Comparison of ENCODE assay signal across 20 cellular contexts in the genomic region with DNA sequence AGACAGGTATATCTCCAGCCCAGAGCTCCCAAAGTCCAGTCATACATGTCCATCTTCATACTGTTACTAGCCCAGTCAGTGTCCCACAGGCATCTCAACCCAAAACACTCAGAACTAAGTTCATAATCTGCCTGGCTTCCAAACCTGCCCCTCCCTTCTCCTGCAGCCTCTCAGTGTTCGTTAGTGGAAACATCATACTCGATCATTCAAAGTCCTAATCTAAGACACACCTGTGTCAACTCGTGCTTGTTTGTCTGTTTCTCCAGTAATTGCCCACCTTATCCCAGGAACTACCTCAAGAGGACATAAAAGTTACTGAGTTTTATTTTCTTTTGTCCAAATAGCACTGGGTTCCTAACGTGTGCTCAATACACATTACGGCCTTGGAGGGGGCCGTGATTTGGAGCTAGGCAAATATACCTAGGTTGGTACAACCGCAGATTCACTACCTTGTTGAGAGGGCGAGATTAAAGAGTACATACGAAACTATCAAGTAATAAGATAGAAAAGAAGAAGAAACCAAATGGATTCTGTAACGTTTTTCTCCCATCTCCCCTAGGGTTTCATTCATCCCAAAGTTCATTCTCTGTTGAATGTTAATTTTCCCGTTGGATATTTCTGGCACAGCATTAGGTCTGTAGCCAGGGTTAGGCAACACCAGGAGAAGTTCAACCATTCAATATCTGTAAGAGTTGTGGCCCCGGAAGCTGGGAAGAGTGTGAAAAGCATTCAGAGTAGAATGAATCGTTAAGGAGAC. TPM values are rescaled to one million over a fixed set of nuclear protein-coding genes. Genes with fewer than 3 reads are reported as not detected.
"Had no signal": no experiment of that assay in that cellular context is flagged by ENCODE, and none has a peak within 500 bp of the region (broad histone marks: within the 10 kb centered on the region; RNA-seq: fewer than 3 reads in every experiment).

No MANE protein-coding gene starts in this region.

- DNase-seq: activated naive CD4-positive, alpha-beta T cell treated with anti-CD3 and anti-CD28 coated beads, Interleukin-2, amount 10 ng/mL, durations not matched to agents 7 days and 5 days; adrenal gland; central memory CD4-positive, alpha-beta T cell; cortex of kidney; effector memory CD4-positive, alpha-beta T cell; heart left ventricle; islet precursor cell; naive thymus-derived CD4-positive, alpha-beta T cell; sigmoid colon; stimulated activated CD4-positive, alpha-beta T cell treated with anti-CD3 and anti-CD28 coated beads, Interleukin-12 subunit alpha, Interleukin-12 subunit beta, amount 100 ng/mL, for 4 hours; stimulated activated naive CD4-positive, alpha-beta T cell treated with Interleukin-2 at 50 U/mL for 16 hours had no signal

- H3K4me3 ChIP-seq: adrenal gland, heart left ventricle, sigmoid colon, suprapubic skin had no signal

- FAIRE-seq: frontal cortex had no signal

- H3K27ac ChIP-seq: adrenal gland, heart left ventricle, suprapubic skin had no signal

- H3K27me3 ChIP-seq: adrenal gland, heart left ventricle, sigmoid colon, suprapubic skin had no signal

- ATAC-seq: activated CD4-positive, CD25-positive, alpha-beta regulatory T cell treated with anti-CD3 and anti-CD28 coated beads, Interleukin-2, amount 50 U/mL, for 24 hours; heart left ventricle; naive thymus-derived CD4-positive, alpha-beta T cell had no signal

- H3K36me3 ChIP-seq: adrenal gland, heart left ventricle, sigmoid colon, suprapubic skin had no signal

- H3K9me3 ChIP-seq: adrenal gland, heart left ventricle, sigmoid colon, suprapubic skin had no signal

RNA-seq across cellular contexts. Expression of a gene that starts 3.1 kb away (rescaled TPM):
- total RNA-seq: activated T-helper 2 cell treated with anti-CD3 and anti-CD28 coated beads, Interferon-gamma antibody, Interleukin-2, Interleukin-4, amounts not matched to agents 10 μg/mL and 5 μg/mL and 100 μg/mL, durations not matched to agents 14 hours and 24 hours and 36 hours; adrenal gland; fibroblast of lung; frontal cortex; heart left ventricle; lower leg skin; mesothelial cell of epicardium; naive thymus-derived CD4-positive, alpha-beta T cell; pulmonary artery endothelial cell; sigmoid colon; suprapubic skin; ureter had no signal
- polyA plus RNA-seq: adrenal gland; fibroblast of lung; heart left ventricle; naive thymus-derived CD4-positive, alpha-beta T cell; sigmoid colon had no signal

RNA-seq across cellular contexts. Expression of a gene that starts 18.6 kb away (rescaled TPM):
- total RNA-seq: activated T-helper 2 cell treated with anti-CD3 and anti-CD28 coated beads, Interferon-gamma antibody, Interleukin-2, Interleukin-4, amounts not matched to agents 10 μg/mL and 5 μg/mL and 100 μg/mL, durations not matched to agents 14 hours and 24 hours and 36 hours; fibroblast of lung; frontal cortex; heart left ventricle; naive thymus-derived CD4-positive, alpha-beta T cell; pulmonary artery endothelial cell; sigmoid colon had no signal
- polyA plus RNA-seq: fibroblast of lung; naive thymus-derived CD4-positive, alpha-beta T cell had no signal

RNA-seq across cellular contexts. Expression of a gene that starts 26.2 kb away (rescaled TPM):
- total RNA-seq: activated T-helper 2 cell treated with anti-CD3 and anti-CD28 coated beads, Interferon-gamma antibody, Interleukin-2, Interleukin-4, amounts not matched to agents 10 μg/mL and 5 μg/mL and 100 μg/mL, durations not matched to agents 14 hours and 24 hours and 36 hours; fibroblast of lung; frontal cortex; heart left ventricle; lower leg skin; mesothelial cell of epicardium; naive thymus-derived CD4-positive, alpha-beta T cell; pulmonary artery endothelial cell; sigmoid colon; ureter had no signal
- polyA plus RNA-seq: fibroblast of lung; heart left ventricle; naive thymus-derived CD4-positive, alpha-beta T cell; sigmoid colon had no signal

RNA-seq across cellular contexts. Expression of a gene that starts 30.8 kb away (rescaled TPM):
- total RNA-seq: activated T-helper 2 cell treated with anti-CD3 and anti-CD28 coated beads, Interferon-gamma antibody, Interleukin-2, Interleukin-4, amounts not matched to agents 10 μg/mL and 5 μg/mL and 100 μg/mL, durations not matched to agents 14 hours and 24 hours and 36 hours; fibroblast of lung; frontal cortex; mesothelial cell of epicardium; naive thymus-derived CD4-positive, alpha-beta T cell; pulmonary artery endothelial cell; sigmoid colon; suprapubic skin had no signal
- polyA plus RNA-seq: fibroblast of lung; naive thymus-derived CD4-positive, alpha-beta T cell had no signal
